ENCODE assay signal across 12 cellular contexts in the genomic region with DNA sequence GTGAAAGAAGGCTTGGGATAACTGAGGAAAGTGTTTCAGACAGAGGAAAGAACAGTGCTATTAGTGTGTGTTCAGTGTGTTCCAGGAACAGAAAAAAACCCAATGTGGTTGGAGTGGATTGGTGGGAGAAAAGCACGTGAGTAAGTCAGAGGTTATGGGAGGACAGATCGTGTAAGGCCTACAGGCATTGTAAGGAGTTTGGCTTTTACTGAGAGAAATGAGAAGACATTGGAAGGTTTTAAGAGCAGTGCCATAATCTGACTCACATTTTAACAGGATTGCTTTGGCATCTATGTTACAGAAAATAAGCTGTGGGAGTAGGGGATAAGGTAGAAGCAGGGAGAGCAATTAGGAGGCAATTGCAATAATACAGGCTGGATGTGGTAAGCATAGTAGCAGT. TPM values are rescaled to one million over a fixed set of nuclear protein-coding genes. Genes with fewer than 3 reads are reported as not detected.
DNase-seq lines count a peak whose midpoint lies in the region; ATAC-seq and TF ChIP-seq lines count a peak whose summit lies in the region.
"Had no signal": no experiment of that assay in that cellular context is flagged by ENCODE, and none has a peak within 500 bp of the region (broad histone marks: within the 10 kb centered on the region; RNA-seq: fewer than 3 reads in every experiment).

No MANE protein-coding gene starts in this region.

- H3K4me3 ChIP-seq in lower lobe of right lung: peak overlapping the region; percentile 7
- H3K4me3 ChIP-seq in upper lobe of left lung: peak overlapping the region in 1 of 4 donors; percentile 92
- H3K4me3 ChIP-seq: smooth muscle cell had no signal

- peaks cover 59% of the 10 kb centered on the region for H3K36me3 ChIP-seq in lower lobe of right lung
- peaks cover 0 to 52% (median 17%) of the 10 kb centered on the region in 4 donors for H3K36me3 ChIP-seq in upper lobe of left lung

- peak; percentile 8 for DNase-seq in activated naive CD4-positive, alpha-beta T cell treated with anti-CD3 and anti-CD28 coated beads for 36 hours
- DNase-seq in activated naive CD4-positive, alpha-beta T cell (lab: John Stamatoyannopoulos, UW): no peak
- no peak for DNase-seq in activated naive CD8-positive, alpha-beta T cell treated with anti-CD3 and anti-CD28 coated beads for 36 hours
- DNase-seq in lower lobe of right lung: no peak
- DNase-seq in upper lobe of left lung: no peak
- no peak for DNase-seq in T-helper 9 cell
- DNase-seq: NCI-H1048, SHP77 treated with DMSO at 0.1 percent for 48 hours had no signal

- CTCF ChIA-PET in activated naive CD4-positive, alpha-beta T cell treated with anti-CD3 and anti-CD28 coated beads for 36 hours (lab: Charles Lee): interaction anchor here (2.0 to 2.1 kb wide), 2 partner anchors 25 to 55 kb away, joined by 5 to 12 read pairs; no protein-coding TSS in a partner anchor

- no peaks in the 10 kb centered on the region for H3K27me3 Mint-ChIP-seq in activated naive CD4-positive, alpha-beta T cell treated with anti-CD3 and anti-CD28 coated beads for 36 hours (ENCODE audit: low read depth)
- H3K27me3 Mint-ChIP-seq in activated naive CD8-positive, alpha-beta T cell treated with anti-CD3 and anti-CD28 coated beads for 36 hours: no peaks in the 10 kb centered on the region

- ATAC-seq in lower lobe of right lung (no peak), upper lobe of left lung (ENCODE audit: low FRiP score in 2 of 2) (no peak), HG03457 (IDR thresholded peaks at IDR 0.05; ENCODE audit: unreplicated experiment) (no peak), HG02623 (IDR thresholded peaks at IDR 0.05; ENCODE audit: unreplicated experiment) (no peak)

- no peak for TF ChIP-seq POLR2A in upper lobe of left lung (IDR thresholded peaks at IDR 0.05)

- no peaks in the 10 kb centered on the region for H3K27me3 ChIP-seq in lower lobe of right lung (ENCODE audit: low read depth)
- no peaks in the 10 kb centered on the region for H3K27me3 ChIP-seq in upper lobe of left lung

- TF ChIP-seq CTCF in lower lobe of right lung (IDR thresholded peaks at IDR 0.05) (no peak), upper lobe of left lung (IDR thresholded peaks at IDR 0.05) (no peak)

- no peaks in the 10 kb centered on the region for H3K9me3 ChIP-seq in lower lobe of right lung
- H3K9me3 ChIP-seq in upper lobe of left lung: no peaks in the 10 kb centered on the region

- TF ChIP-seq EP300 in upper lobe of left lung (IDR thresholded peaks at IDR 0.05): no peak

- H3K9me3 Mint-ChIP-seq in activated naive CD4-positive, alpha-beta T cell treated with anti-CD3 and anti-CD28 coated beads for 36 hours: no peaks in the 10 kb centered on the region
- H3K9me3 Mint-ChIP-seq in activated naive CD8-positive, alpha-beta T cell treated with anti-CD3 and anti-CD28 coated beads for 36 hours: no peaks in the 10 kb centered on the region

- H3K4me3 Mint-ChIP-seq in activated naive CD4-positive, alpha-beta T cell treated with anti-CD3 and anti-CD28 coated beads for 36 hours: peak overlapping the region; percentile 30
- peak overlapping the region; percentile 9 for H3K4me3 Mint-ChIP-seq in activated naive CD8-positive, alpha-beta T cell treated with anti-CD3 and anti-CD28 coated beads for 36 hours

- H3K27ac ChIP-seq in lower lobe of right lung: peak overlapping the region; percentile 13
- peak overlapping the region in 3 of 4 donors; percentile 16 to 54 (median 35) for H3K27ac ChIP-seq in upper lobe of left lung
- H3K27ac ChIP-seq: C4-2B had no signal

- H3K4me1 ChIP-seq in lower lobe of right lung: peaks cover 83% of the 10 kb centered on the region
- H3K4me1 ChIP-seq in upper lobe of left lung: peaks cover 51 to 75% (median 60%) of the 10 kb centered on the region in 4 donors

- peaks cover 35% of the 10 kb centered on the region for H3K4me1 Mint-ChIP-seq in activated naive CD4-positive, alpha-beta T cell treated with anti-CD3 and anti-CD28 coated beads for 36 hours (ENCODE audit: low read depth)
- H3K4me1 Mint-ChIP-seq in activated naive CD8-positive, alpha-beta T cell treated with anti-CD3 and anti-CD28 coated beads for 36 hours: peaks cover 47% of the 10 kb centered on the region

- peak overlapping the region; percentile 54 for H3K27ac Mint-ChIP-seq in activated naive CD4-positive, alpha-beta T cell treated with anti-CD3 and anti-CD28 coated beads for 36 hours
- peak overlapping the region; percentile 47 for H3K27ac Mint-ChIP-seq in activated naive CD8-positive, alpha-beta T cell treated with anti-CD3 and anti-CD28 coated beads for 36 hours

- intact Hi-C loops in activated naive CD4-positive, alpha-beta T cell treated with anti-CD3 and anti-CD28 coated beads for 36 hours (cut with micrococcal nuclease): loop anchor here (10.0 kb wide), 1 partner anchor 1414 kb away; a partner anchor contains a TSS
- intact Hi-C loops in lower lobe of right lung (cut with DNase I): no loop called here

- peaks cover 37% of the 10 kb centered on the region for H3K36me3 Mint-ChIP-seq in activated naive CD4-positive, alpha-beta T cell treated with anti-CD3 and anti-CD28 coated beads for 36 hours (ENCODE audit: low read depth)
- H3K36me3 Mint-ChIP-seq in activated naive CD8-positive, alpha-beta T cell treated with anti-CD3 and anti-CD28 coated beads for 36 hours: peaks cover 29% of the 10 kb centered on the region

- 43 to 46% methylated on average over 2 of the region's 2 CpGs for WGBS in upper lobe of left lung, 2 donors

RNA-seq across cellular contexts. Expression of a gene that starts 4.8 kb away (rescaled TPM):
- total RNA-seq in activated naive CD4-positive, alpha-beta T cell treated with anti-CD3 and anti-CD28 coated beads for 36 hours: 100 to 1,000 TPM; 162 to 164 TPM
- total RNA-seq in activated naive CD8-positive, alpha-beta T cell treated with anti-CD3 and anti-CD28 coated beads for 36 hours: 100 to 1,000 TPM; 130 to 136 TPM
- total RNA-seq in lower lobe of right lung (191 TPM), upper lobe of left lung (100 to 1,000 TPM in 4 of 6 donors, 10 to 100 TPM in 2; 28.3 to 193 (median 109) TPM)

RNA-seq across cellular contexts. Expression of a gene that starts 22.4 kb away (rescaled TPM):
- not detected for total RNA-seq in activated naive CD4-positive, alpha-beta T cell treated with anti-CD3 and anti-CD28 coated beads for 36 hours
- total RNA-seq in activated naive CD8-positive, alpha-beta T cell treated with anti-CD3 and anti-CD28 coated beads for 36 hours: not detected
- 3.0 TPM for total RNA-seq in lower lobe of right lung
- total RNA-seq in upper lobe of left lung: 1 to 10 TPM in 3 of 6 donors, under 1 TPM in 3; 0.20 to 5.6 (median 1.9) TPM
- total RNA-seq: smooth muscle cell had no signal

RNA-seq across cellular contexts. Expression of a gene that starts 40.5 kb away (rescaled TPM):
- total RNA-seq in activated naive CD4-positive, alpha-beta T cell treated with anti-CD3 and anti-CD28 coated beads for 36 hours: 10 to 100 TPM; 14.0 to 14.3 TPM
- 1 to 10 TPM; 4.0 to 5.4 TPM for total RNA-seq in activated naive CD8-positive, alpha-beta T cell treated with anti-CD3 and anti-CD28 coated beads for 36 hours
- 211 TPM for total RNA-seq in lower lobe of right lung
- total RNA-seq in upper lobe of left lung: 100 to 1,000 TPM in 4 of 6 donors, 10 to 100 TPM in 2; 68.5 to 202 (median 143) TPM

Comparison
In these comparisons a context has a peak if more than half of its experiments do, and no peak if none do; other contexts are left out.
1. RNA of a gene that starts 40.5 kb away (total RNA-seq): 211 TPM in lower lobe of right lung (single experiment) and 68.5 to 202 TPM in upper lobe of left lung; 14.0 to 14.3 TPM in activated naive CD4-positive, alpha-beta T cell treated with anti-CD3 and anti-CD28 coated beads for 36 hours and 4.0 to 5.4 TPM in activated naive CD8-positive, alpha-beta T cell treated with anti-CD3 and anti-CD28 coated beads for 36 hours; every median in the first group is over 4 times any median in the second.